Comparison of ENCODE assay signal across 7 cellular contexts in genomic region chr16:21952040-21952792, GRCh38.
DNase-seq lines count a peak whose midpoint lies in the region; ATAC-seq and TF ChIP-seq lines count a peak whose summit lies in the region.

No MANE protein-coding gene starts in this region.

- H3K4me3 Mint-ChIP-seq in central memory CD8-positive, alpha-beta T cell: peak overlapping the region; percentile 98

- no peak for TF ChIP-seq POLR2A in GM18505 (IDR thresholded peaks at IDR 0.05; ENCODE audit: borderline replicate concordance, extremely low read depth, insufficient read depth, insufficient read length)

- peak; percentile 76 for DNase-seq in NCI-H2171 treated with DMSO at 0.1 percent for 48 hours (lab: John Stamatoyannopoulos, UW)
- DNase-seq in activated CD4-positive, CD25-positive, alpha-beta regulatory T cell treated with anti-CD3 and anti-CD28 coated beads, Interleukin-2, amount 50 U/mL, for 16 hours (ENCODE audit: low read depth, low spot score): peak; percentile 59
- peak; percentile 49 to 54 for DNase-seq in central memory CD8-positive, alpha-beta T cell (ENCODE audit: low spot score in 2 of 2)
- peak; percentile 65 for DNase-seq in kidney tubule cell (ENCODE audit: low spot score)
- DNase-seq in stimulated activated CD4-positive, alpha-beta T cell treated with anti-CD3 and anti-CD28 coated beads, Interleukin-1b, Interleukin-23, amount 100 ng/mL, for 48 hours: peak; percentile 81

- no peaks in the 10 kb centered on the region for H3K27me3 Mint-ChIP-seq in central memory CD8-positive, alpha-beta T cell

- H3K4me1 Mint-ChIP-seq in central memory CD8-positive, alpha-beta T cell: peaks cover 46% of the 10 kb centered on the region

- ATAC-seq in GM18505 (IDR thresholded peaks at IDR 0.05; ENCODE audit: unreplicated experiment): peak; percentile 38
- peak; percentile 38 for ATAC-seq in HG02973 (IDR thresholded peaks at IDR 0.05; ENCODE audit: unreplicated experiment)
- peak; percentile 62 for ATAC-seq in central memory CD8-positive, alpha-beta T cell (replicated peaks; ENCODE audit: extremely low read depth, poor library complexity, severe bottlenecking)

- H3K27ac Mint-ChIP-seq in central memory CD8-positive, alpha-beta T cell (ENCODE audit: low read depth): peak overlapping the region; percentile 100

- no peaks in the 10 kb centered on the region for H3K9me3 Mint-ChIP-seq in central memory CD8-positive, alpha-beta T cell

- peaks cover 35% of the 10 kb centered on the region for H3K36me3 Mint-ChIP-seq in central memory CD8-positive, alpha-beta T cell (ENCODE audit: insufficient read depth)

Comparison
In these comparisons a context has a peak if more than half of its experiments do, and no peak if none do; other contexts are left out.
1. Peak in every context shown above with its lines: DNase-seq and ATAC-seq.